23 cellular contexts compared by ENCODE assay signal in the genomic region with DNA sequence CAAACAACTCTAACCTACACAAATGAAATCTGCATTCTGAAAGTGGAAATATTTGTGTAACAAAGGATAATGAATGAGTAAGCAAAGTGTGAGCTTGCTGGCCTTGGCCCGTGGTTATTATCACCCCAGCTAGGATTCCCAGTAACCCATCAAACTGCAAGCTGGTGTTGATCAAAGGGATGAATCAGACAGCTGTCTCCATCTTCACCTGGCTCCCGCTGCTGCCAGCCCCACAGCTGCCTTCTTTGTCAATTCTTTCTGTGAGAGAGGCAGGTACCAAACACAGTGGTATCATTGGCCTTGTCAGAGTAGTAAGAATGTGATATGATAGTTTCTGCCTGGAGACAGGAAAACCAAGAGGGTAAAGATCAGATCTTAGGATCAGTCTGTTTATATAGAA. TPM values are rescaled to one million over a fixed set of nuclear protein-coding genes. Genes with fewer than 3 reads are reported as not detected.
DNase-seq lines count a peak whose midpoint lies in the region; ATAC-seq and TF ChIP-seq lines count a peak whose summit lies in the region.
"Had no signal": no experiment of that assay in that cellular context is flagged by ENCODE, and none has a peak within 500 bp of the region (broad histone marks: within the 10 kb centered on the region; RNA-seq: fewer than 3 reads in every experiment).

No MANE protein-coding gene starts in this region.

- H3K27ac ChIP-seq in endodermal cell (ENCODE audit: low read depth, low read length), result no peak overlapping the region
- H3K27ac ChIP-seq: left lung, testis had no signal

- peak; percentile 37 for DNase-seq in D341Med (ENCODE audit: low spot score)
- peak; percentile 29 for DNase-seq in LHCN-M2 (ENCODE audit: low read depth)
- DNase-seq in NCI-H345 treated with DMSO at 0.1 percent for 48 hours (lab: John Stamatoyannopoulos, UW; ENCODE audit: unreplicated experiment), result peak; percentile 41
- DNase-seq in endodermal cell, result peak; percentile 60
- DNase-seq in stimulated activated naive CD8-positive, alpha-beta T cell treated with anti-CD3 and anti-CD28 coated beads, Interleukin-15, amount 100 ng/mL, for 72 hours, result no peak
- no peak for DNase-seq in KG1 (lab: John Stamatoyannopoulos, UW)
- DNase-seq: activated CD4-positive, alpha-beta T cell treated with anti-CD3 and anti-CD28 coated beads for 36 hours; DMS79 treated with DMSO at 0.1 percent for 48 hours; effector CD8-positive, alpha-beta T cell; glutamatergic neuron; left lung; midbrain; NCI-H446; testis had no signal

- no peaks in the 10 kb centered on the region for H3K36me3 Mint-ChIP-seq in endodermal cell (ENCODE audit: low read depth)
- H3K36me3 Mint-ChIP-seq: activated naive CD4-positive, alpha-beta T cell treated with anti-CD3 and anti-CD28 coated beads, Interleukin-2, amount 50 U/mL, for 72 hours; stimulated activated effector memory CD8-positive, alpha-beta T cell treated with anti-CD3 and anti-CD28 coated beads, Interleukin-12 subunit alpha, Interleukin-12 subunit beta, amount 100 ng/mL, for 72 hours had no signal

- no peak overlapping the region for H3K27ac Mint-ChIP-seq in endodermal cell
- no peak overlapping the region for H3K27ac Mint-ChIP-seq in stimulated activated naive CD8-positive, alpha-beta T cell treated with anti-CD3 and anti-CD28 coated beads, Interleukin-15, amount 100 ng/mL, for 72 hours
- H3K27ac Mint-ChIP-seq: activated CD4-positive, alpha-beta T cell treated with anti-CD3 and anti-CD28 coated beads for 36 hours; activated naive CD4-positive, alpha-beta T cell treated with anti-CD3 and anti-CD28 coated beads, Interleukin-2, amount 50 U/mL, for 72 hours; activated T-helper 1 cell treated with anti-CD3 and anti-CD28 coated beads, Interleukin-12 subunit alpha, Interleukin-12 subunit beta, Interleukin-2, Interleukin-4 antibody, amounts not matched to agents 30 ng/mL and 10 ng/mL and 1 ng/mL, durations not matched to agents 14 hours and 24 hours and 36 hours; progenitor cell of endocrine pancreas; stimulated activated effector memory CD8-positive, alpha-beta T cell treated with anti-CD3 and anti-CD28 coated beads, Interleukin-12 subunit alpha, Interleukin-12 subunit beta, amount 100 ng/mL, for 72 hours had no signal

- peaks cover 4% of the 10 kb centered on the region for H3K9me3 ChIP-seq in endodermal cell (ENCODE audit: control insufficient read depth, low read length)
- H3K9me3 ChIP-seq: left lung, testis had no signal

- H3K4me1 ChIP-seq in endodermal cell (ENCODE audit: control insufficient read depth, insufficient read depth, low read length), result no peaks in the 10 kb centered on the region
- H3K4me1 ChIP-seq: left lung, testis had no signal

- WGBS in endodermal cell (ENCODE audit: insufficient coverage in 1 of 2, insufficient read length in 1 of 2), 2 experiments, result 39% methylated on average over 2 of the region's 2 CpGs; no CpG with 5 or more reads in 1 of the 2 experiments

- no peaks in the 10 kb centered on the region for H3K27me3 ChIP-seq in endodermal cell (ENCODE audit: control insufficient read depth, insufficient read depth, low read length, poor library complexity, severe bottlenecking)
- H3K27me3 ChIP-seq: left lung, testis had no signal

- H3K4me1 Mint-ChIP-seq in endodermal cell, result peaks cover 18% of the 10 kb centered on the region
- H3K4me1 Mint-ChIP-seq in stimulated activated naive CD8-positive, alpha-beta T cell treated with anti-CD3 and anti-CD28 coated beads, Interleukin-15, amount 100 ng/mL, for 72 hours, result no peaks in the 10 kb centered on the region
- H3K4me1 Mint-ChIP-seq: activated CD4-positive, alpha-beta T cell treated with anti-CD3 and anti-CD28 coated beads for 36 hours; stimulated activated effector memory CD8-positive, alpha-beta T cell treated with anti-CD3 and anti-CD28 coated beads, Interleukin-12 subunit alpha, Interleukin-12 subunit beta, amount 100 ng/mL, for 72 hours had no signal

- no peaks in the 10 kb centered on the region for H3K36me3 ChIP-seq in endodermal cell (ENCODE audit: control insufficient read depth, insufficient read depth, low read length)
- H3K36me3 ChIP-seq: left lung had no signal

- H3K4me3 ChIP-seq in endodermal cell (ENCODE audit: low read length), result no peak overlapping the region
- H3K4me3 ChIP-seq: left lung, testis had no signal

- TF ChIP-seq CTCF in endodermal cell (conservative IDR thresholded peaks at IDR 0.05), result no peak

- no peak overlapping the region for H3K4me3 Mint-ChIP-seq in endodermal cell
- H3K4me3 Mint-ChIP-seq in stimulated activated naive CD8-positive, alpha-beta T cell treated with anti-CD3 and anti-CD28 coated beads, Interleukin-15, amount 100 ng/mL, for 72 hours, result no peak overlapping the region
- H3K4me3 Mint-ChIP-seq: activated CD4-positive, alpha-beta T cell treated with anti-CD3 and anti-CD28 coated beads for 36 hours; activated T-helper 1 cell treated with anti-CD3 and anti-CD28 coated beads, Interleukin-12 subunit alpha, Interleukin-12 subunit beta, Interleukin-2, Interleukin-4 antibody, amounts not matched to agents 30 ng/mL and 10 ng/mL and 1 ng/mL, durations not matched to agents 14 hours and 24 hours and 36 hours; neural crest cell; stimulated activated effector memory CD8-positive, alpha-beta T cell treated with anti-CD3 and anti-CD28 coated beads, Interleukin-12 subunit alpha, Interleukin-12 subunit beta, amount 100 ng/mL, for 72 hours had no signal

- no peaks in the 10 kb centered on the region for H3K9me3 Mint-ChIP-seq in endodermal cell
- no peaks in the 10 kb centered on the region for H3K9me3 Mint-ChIP-seq in stimulated activated naive CD8-positive, alpha-beta T cell treated with anti-CD3 and anti-CD28 coated beads, Interleukin-15, amount 100 ng/mL, for 72 hours
- H3K9me3 Mint-ChIP-seq: activated naive CD4-positive, alpha-beta T cell treated with anti-CD3 and anti-CD28 coated beads, Interleukin-2, amount 50 U/mL, for 72 hours; activated T-helper 1 cell treated with anti-CD3 and anti-CD28 coated beads, Interleukin-12 subunit alpha, Interleukin-12 subunit beta, Interleukin-2, Interleukin-4 antibody, amounts not matched to agents 30 ng/mL and 10 ng/mL and 1 ng/mL, durations not matched to agents 14 hours and 24 hours and 36 hours; neural crest cell had no signal

- no peak overlapping the region for H3K9ac ChIP-seq in endodermal cell (ENCODE audit: extremely low read depth, low read length, poor library complexity, severe bottlenecking)

- no peak for ATAC-seq in stimulated activated naive CD8-positive, alpha-beta T cell treated with anti-CD3 and anti-CD28 coated beads, Interleukin-15, amount 100 ng/mL, for 72 hours
- no peak for ATAC-seq in GM21619 (IDR thresholded peaks at IDR 0.05; ENCODE audit: unreplicated experiment)
- ATAC-seq: activated CD4-positive, alpha-beta T cell treated with anti-CD3 and anti-CD28 coated beads for 36 hours; activated naive CD4-positive, alpha-beta T cell treated with anti-CD3 and anti-CD28 coated beads, Interleukin-2, amount 50 U/mL, for 72 hours; left lung; stimulated activated effector memory CD8-positive, alpha-beta T cell treated with anti-CD3 and anti-CD28 coated beads, Interleukin-12 subunit alpha, Interleukin-12 subunit beta, amount 100 ng/mL, for 72 hours had no signal

- no peaks in the 10 kb centered on the region for H3K27me3 Mint-ChIP-seq in endodermal cell (ENCODE audit: insufficient read depth)
- H3K27me3 Mint-ChIP-seq in stimulated activated naive CD8-positive, alpha-beta T cell treated with anti-CD3 and anti-CD28 coated beads, Interleukin-15, amount 100 ng/mL, for 72 hours, result no peaks in the 10 kb centered on the region
- H3K27me3 Mint-ChIP-seq: activated CD4-positive, alpha-beta T cell treated with anti-CD3 and anti-CD28 coated beads for 36 hours; progenitor cell of endocrine pancreas had no signal

RNA-seq across cellular contexts. Expression of gene RGPD4, which starts 25.2 kb away (rescaled TPM):
- not detected in 2 replicates for total RNA-seq in LHCN-M2 (2014; rRNA removed)
- polyA plus RNA-seq in LHCN-M2 (2012), result not detected
- under 1 TPM; 0.13 TPM for total RNA-seq in endodermal cell
- not detected for polyA plus RNA-seq in endodermal cell (2013, experiment 1 of 2)
- not detected for polyA plus RNA-seq in endodermal cell (2013, experiment 2 of 2)
- total RNA-seq: cerebellum, progenitor cell of endocrine pancreas had no signal
- polyA plus RNA-seq: AG04450, fibroblast of lung had no signal

Comparison
In these comparisons a context has a peak if more than half of its experiments do, and no peak if none do; other contexts are left out.
1. DNase-seq: peak in D341Med (single experiment), LHCN-M2 (single experiment), NCI-H345 treated with DMSO at 0.1 percent for 48 hours (single experiment) and endodermal cell (single experiment); none in stimulated activated naive CD8-positive, alpha-beta T cell treated with anti-CD3 and anti-CD28 coated beads, Interleukin-15, amount 100 ng/mL, for 72 hours (0 of 2) and KG1 (single experiment).